Comparison of ENCODE assay signal across 10 cellular contexts in the genomic region with DNA sequence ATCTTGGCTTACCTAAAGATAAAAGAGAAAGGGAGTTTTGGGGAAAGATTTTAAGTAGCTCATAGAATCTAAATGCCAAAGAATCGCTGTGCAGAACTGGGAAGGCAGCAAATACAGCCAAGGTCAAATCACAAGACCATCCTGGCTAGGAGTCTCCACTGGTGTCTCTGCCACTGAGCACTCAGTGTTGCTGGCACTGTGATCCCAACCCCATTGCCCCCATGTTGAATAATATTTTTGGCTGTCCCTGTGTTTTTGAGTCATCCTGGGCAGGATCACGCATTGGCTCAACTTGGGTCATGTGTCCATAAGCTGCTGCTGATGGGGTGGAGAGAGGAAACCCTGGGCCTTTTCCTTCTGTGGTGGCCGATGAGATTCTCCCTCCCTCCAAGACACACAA. TPM values are rescaled to one million over a fixed set of nuclear protein-coding genes. Genes with fewer than 3 reads are reported as not detected.
"Had no signal": no experiment of that assay in that cellular context is flagged by ENCODE, and none has a peak within 500 bp of the region (broad histone marks: within the 10 kb centered on the region; RNA-seq: fewer than 3 reads in every experiment).

No MANE protein-coding gene starts in this region.

- H3K36me3 Mint-ChIP-seq: IgD-negative memory B cell had no signal

- DNase-seq: H9, HCEC 1CT, KG1 had no signal

- H3K27ac Mint-ChIP-seq: GM23338, H9, IgD-negative memory B cell had no signal

- H3K27ac ChIP-seq: HL-60 had no signal

- H3K4me1 Mint-ChIP-seq: GM23338, IgD-negative memory B cell had no signal

- H3K4me3 Mint-ChIP-seq: GM23338, H9, IgD-negative memory B cell had no signal

- H3K4me3 ChIP-seq: GM23338, K562 had no signal

- ATAC-seq: GM23338, HepG2, K562 had no signal

RNA-seq across cellular contexts. Expression of a gene that starts 21.2 kb away (rescaled TPM):
- total RNA-seq: GM23338, H1, H9, HT1080 had no signal
- polyA plus RNA-seq: GM23338, H1, IgD-negative memory B cell had no signal
